ENCODE assay signal across 27 cellular contexts in the genomic region with DNA sequence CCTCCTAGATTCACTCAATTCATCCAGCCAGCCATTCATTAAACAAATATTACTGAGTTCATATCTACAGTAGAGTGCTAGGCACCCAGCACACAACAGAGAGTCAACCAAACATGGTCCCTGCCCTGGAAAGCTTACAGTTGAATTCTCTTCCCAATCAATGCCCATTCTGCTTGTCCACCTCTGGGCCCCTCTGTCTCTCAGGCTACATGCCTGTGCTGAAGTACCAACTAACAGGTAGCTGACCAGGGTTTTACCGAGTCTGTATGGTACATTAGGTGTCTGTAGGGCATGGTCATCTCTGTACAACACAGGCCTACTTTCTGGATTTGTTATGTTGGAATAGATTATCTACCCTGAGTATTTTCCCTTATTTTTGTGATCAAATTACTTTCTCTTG. TPM values are rescaled to one million over a fixed set of nuclear protein-coding genes. Genes with fewer than 3 reads are reported as not detected.
DNase-seq lines count a peak whose midpoint lies in the region; ATAC-seq, FAIRE-seq and TF ChIP-seq lines count a peak whose summit lies in the region.
"Had no signal": no experiment of that assay in that cellular context is flagged by ENCODE, and none has a peak within 500 bp of the region (broad histone marks: within the 10 kb centered on the region; RNA-seq: fewer than 3 reads in every experiment).

No MANE protein-coding gene starts in this region.

- CTCF ChIA-PET in HepG2 (lab: Yijun Ruan, JAX; ENCODE audit: low intra/inter-chr PET ratio, low total read pairs): no interaction called here
- CTCF ChIA-PET in activated CD8-positive, alpha-beta T cell treated with anti-CD3 and anti-CD28 coated beads for 36 hours (lab: Charles Lee): interaction anchor here (0.7 kb wide), 1 partner anchor 99 kb away, joined by 3 read pairs; no protein-coding TSS in a partner anchor

- TF ChIP-seq CTCF in HepG2 (CRISPR knock-in tag; IDR thresholded peaks at IDR 0.05) (no peak), right lobe of liver (IDR thresholded peaks at IDR 0.05) (no peak), dorsolateral prefrontal cortex (IDR thresholded peaks at IDR 0.05 in 54 of 56, conservative IDR thresholded peaks at IDR 0.05 in 2 of 56; ENCODE audit: low read depth in 1 of 56, partially characterized antibody in 56 of 56) (no peak), foreskin keratinocyte (conservative IDR thresholded peaks at IDR 0.05) (no peak), ascending aorta (IDR thresholded peaks at IDR 0.05) (no peak)
- no peak for TF ChIP-seq CTCF in activated CD8-positive, alpha-beta T cell treated with anti-CD3 and anti-CD28 coated beads for 36 hours (IDR thresholded peaks at IDR 0.05)

- intact Hi-C loops in HepG2 (cut with micrococcal nuclease; ENCODE audit: unreplicated experiment) (no loop called here), right lobe of liver (cut with DNase I) (no loop called here), dorsolateral prefrontal cortex (cut with DNase I) (no loop called here), ascending aorta (cut with DNase I) (no loop called here)
- intact Hi-C loops in activated CD8-positive, alpha-beta T cell treated with anti-CD3 and anti-CD28 coated beads for 36 hours (cut with micrococcal nuclease): loop anchor here (5.0 kb wide), 1 partner anchor 35 kb away; no protein-coding TSS in a partner anchor

- H2AFZ ChIP-seq in HepG2 (ENCODE audit: low read length): no peak overlapping the region
- H2AFZ ChIP-seq: GM23338 had no signal

- peaks cover 95% of the 10 kb centered on the region for H3K4me1 ChIP-seq in HepG2 (ENCODE audit: insufficient read depth, low read length)
- H3K4me1 ChIP-seq in right lobe of liver: peaks cover 0 to 9% (median 0%) of the 10 kb centered on the region in 4 donors
- H3K4me1 ChIP-seq in foreskin keratinocyte: peaks cover 38% of the 10 kb centered on the region
- no peaks in the 10 kb centered on the region for H3K4me1 ChIP-seq in ascending aorta
- H3K4me1 ChIP-seq: BE2C had no signal

- H3K27me3 ChIP-seq in HepG2 (ENCODE audit: control insufficient read depth in 1 of 2, insufficient read depth in 2 of 2, low read length in 2 of 2) (no peaks in the 10 kb centered on the region), right lobe of liver (no peaks in the 10 kb centered on the region), dorsolateral prefrontal cortex (no peaks in the 10 kb centered on the region), foreskin keratinocyte (no peaks in the 10 kb centered on the region), ascending aorta (no peaks in the 10 kb centered on the region)
- H3K27me3 ChIP-seq: BE2C; BLaER1 treated with 17β-estradiol and CSF1 and Interleukin-3, amounts not matched to agents 10 nM and 100 nM had no signal

- H3K79me2 ChIP-seq in HepG2 (ENCODE audit: insufficient read depth, low read length): peaks cover 91% of the 10 kb centered on the region

- no peak for ATAC-seq in HepG2
- no peak for ATAC-seq in right lobe of liver
- ATAC-seq in foreskin keratinocyte: no peak
- no peak for ATAC-seq in HG03442 (IDR thresholded peaks at IDR 0.05; ENCODE audit: unreplicated experiment)
- ATAC-seq in activated CD8-positive, alpha-beta T cell treated with anti-CD3 and anti-CD28 coated beads for 36 hours: no peak
- ATAC-seq: A549, GM12878, GM23338 had no signal

- H3K27ac Mint-ChIP-seq in activated CD8-positive, alpha-beta T cell treated with anti-CD3 and anti-CD28 coated beads for 36 hours: no peak overlapping the region
- H3K27ac Mint-ChIP-seq: CD14-positive monocyte; CD4-positive, alpha-beta T cell; GM23338; HFFc6 had no signal

- TF ChIP-seq POLR2A in HepG2 (IDR thresholded peaks at IDR 0.05; ENCODE audit: insufficient read depth in 1 of 2, low read depth in 2 of 2, low read length in 2 of 2) (no peak), right lobe of liver (IDR thresholded peaks at IDR 0.05) (no peak)

- H3K27ac ChIP-seq in HepG2 (ENCODE audit: extremely low read length, insufficient read depth, low read length) (no peak overlapping the region), right lobe of liver (no peak overlapping the region), dorsolateral prefrontal cortex (peak overlapping the region in 34 of 59 donors; percentile 1 to 98 (median 86)), foreskin keratinocyte (peak overlapping the region; percentile 98), temporal lobe (ENCODE audit: low read depth, low read length) (peak overlapping the region; percentile 21), ascending aorta (no peak overlapping the region)
- H3K27ac ChIP-seq: 22Rv1, A549 had no signal

- no peak for DNase-seq in HepG2 (ENCODE audit: low spot score)
- DNase-seq in right lobe of liver: no peak
- DNase-seq in dorsolateral prefrontal cortex: no peak
- DNase-seq in foreskin keratinocyte: no peak
- no peak for DNase-seq in ascending aorta (ENCODE audit: low spot score in 2 of 2)
- no peak for DNase-seq in activated CD8-positive, alpha-beta T cell treated with anti-CD3 and anti-CD28 coated beads for 36 hours
- DNase-seq: ACHN; AML-193; BE2C; CD4-positive, alpha-beta T cell; COR-L47; DMS153; DMS79; EL; GDM1; HFFc6 had no signal

- no peaks in the 10 kb centered on the region for H3K9me3 ChIP-seq in HepG2 (ENCODE audit: low read length)
- H3K9me3 ChIP-seq in right lobe of liver: no peaks in the 10 kb centered on the region
- H3K9me3 ChIP-seq in ascending aorta: no peaks in the 10 kb centered on the region
- H3K9me3 ChIP-seq: A549, BE2C, HAP-1 had no signal

- FAIRE-seq in HepG2 (lab: Jason Lieb, UNC): no peak
- FAIRE-seq: A549, GM12878, GM19239, H54 had no signal

- H3K36me3 ChIP-seq in HepG2 (replicated peaks in 1 of 2; ENCODE audit: control insufficient read depth in 1 of 2, insufficient read depth in 2 of 2, low read length in 2 of 2) (peaks cover 5 to 22% of the 10 kb centered on the region in 2 experiments), right lobe of liver (no peaks in the 10 kb centered on the region), ascending aorta (no peaks in the 10 kb centered on the region)
- H3K36me3 ChIP-seq: BE2C, HAP-1 had no signal

- in situ Hi-C loops in HepG2 (cut with HindIII; ENCODE audit: extremely low pct_ligation_motif_present, low pct_unique_long_range_greater_than_20kb): no loop called here

- no peaks in the 10 kb centered on the region for H3K4me1 Mint-ChIP-seq in activated CD8-positive, alpha-beta T cell treated with anti-CD3 and anti-CD28 coated beads for 36 hours (ENCODE audit: low read depth)

- POLR2A ChIA-PET in HepG2 (lab: Yijun Ruan, JAX): no interaction called here
- POLR2A ChIA-PET in activated CD8-positive, alpha-beta T cell treated with anti-CD3 and anti-CD28 coated beads for 36 hours (lab: Charles Lee): interaction anchor here (0.7 kb wide), 1 partner anchor 689 kb away, joined by 5 read pairs; no protein-coding TSS in a partner anchor

- no peak overlapping the region for H3K9ac ChIP-seq in HepG2 (ENCODE audit: insufficient read depth, low read depth, low read length)
- H3K9ac ChIP-seq: BLaER1 treated with 17β-estradiol and CSF1 and Interleukin-3, amounts not matched to agents 10 nM and 100 nM had no signal

- TF ChIP-seq EP300 in HepG2 (IDR thresholded peaks at IDR 0.05; ENCODE audit: low read depth in 2 of 2, low read length in 2 of 2): no peak
- TF ChIP-seq EP300 in HepG2 (CRISPR knock-in tag; IDR thresholded peaks at IDR 0.05; ENCODE audit: borderline replicate concordance): no peak

- no peaks in the 10 kb centered on the region for H3K36me3 Mint-ChIP-seq in activated CD8-positive, alpha-beta T cell treated with anti-CD3 and anti-CD28 coated beads for 36 hours (ENCODE audit: low read depth)

- H4K20me1 ChIP-seq in HepG2 (ENCODE audit: insufficient read depth, low read length): peaks cover 35% of the 10 kb centered on the region

- no peak overlapping the region for H3K4me3 ChIP-seq in HepG2 (replicated peaks in 1 of 3; ENCODE audit: insufficient read depth in 1 of 3, low read depth in 2 of 3, low read length in 3 of 3)
- no peak overlapping the region for H3K4me3 ChIP-seq in right lobe of liver
- no peak overlapping the region for H3K4me3 ChIP-seq in dorsolateral prefrontal cortex
- no peak overlapping the region for H3K4me3 ChIP-seq in ascending aorta
- H3K4me3 ChIP-seq: A549; BLaER1 treated with 17β-estradiol and CSF1 and Interleukin-3, amounts not matched to agents 10 nM and 100 nM; GM12878; GM23338; HAP-1 had no signal

- H3K27me3 Mint-ChIP-seq in activated CD8-positive, alpha-beta T cell treated with anti-CD3 and anti-CD28 coated beads for 36 hours: no peaks in the 10 kb centered on the region
- H3K27me3 Mint-ChIP-seq: CD4-positive, alpha-beta T cell had no signal

- no TSS peak for BruUV-seq in HepG2 (replicated peaks; lab: Mats Ljungman, UMichigan)

- no peak for TF ChIP-seq RAD21 in HepG2 (CRISPR knock-in tag; IDR thresholded peaks at IDR 0.05)

- 100% methylated on average over 1 of the region's 1 CpG for WGBS in HepG2 (ENCODE audit: low lambda C conversion rate)
- WGBS in right lobe of liver (ENCODE audit: insufficient coverage, low coverage, low lambda C conversion rate, missing lambda C conversion rate): 100% methylated on average over 1 of the region's 1 CpG

- H3K9me3 Mint-ChIP-seq in activated CD8-positive, alpha-beta T cell treated with anti-CD3 and anti-CD28 coated beads for 36 hours: no peaks in the 10 kb centered on the region
- H3K9me3 Mint-ChIP-seq: CD4-positive, alpha-beta T cell; GM23338; HFFc6 had no signal

- no peak overlapping the region for H3K4me3 Mint-ChIP-seq in activated CD8-positive, alpha-beta T cell treated with anti-CD3 and anti-CD28 coated beads for 36 hours
- H3K4me3 Mint-ChIP-seq: CD14-positive monocyte; CD4-positive, alpha-beta T cell; GM23338; HFFc6 had no signal

- H3K4me2 ChIP-seq in HepG2 (ENCODE audit: low read depth, low read length): no peak overlapping the region
- H3K4me2 ChIP-seq: A549, GM23338 had no signal

RNA-seq across cellular contexts. Expression of a gene that starts 23.3 kb away (rescaled TPM):
- total RNA-seq in HepG2 (2016; rRNA removed; fragmentation: Illumina TruSeq; extraction: Trizol): 27.1 and 33.6 TPM in 2 replicates
- total RNA-seq in HepG2 (2016; cell fraction: cytosol; rRNA removed; fragmentation: Illumina TruSeq; extraction: Trizol; ENCODE audit: low read depth): 12.6 and 14.9 TPM in 2 replicates
- 28.7 and 35.7 TPM in 2 replicates for total RNA-seq in HepG2 (2016; cell fraction: insoluble cytoplasmic fraction; rRNA removed; fragmentation: Illumina TruSeq; extraction: Trizol)
- 12.9 and 13.9 TPM in 2 replicates for total RNA-seq in HepG2 (2016; cell fraction: membrane; rRNA removed; fragmentation: Illumina TruSeq; extraction: Trizol)
- total RNA-seq in HepG2 (2016; cell fraction: nucleus; rRNA removed; fragmentation: Illumina TruSeq; extraction: Trizol): 61.9 and 62.3 TPM in 2 replicates
- polyA plus RNA-seq in HepG2 (2011; rRNA removed): 50.3 and 59.4 TPM in 2 replicates
- polyA plus RNA-seq in HepG2 (2011; cell fraction: cytosol; rRNA removed): 28.6 and 41.2 TPM in 2 replicates
- polyA plus RNA-seq in HepG2 (2011; cell fraction: nucleus; rRNA removed): 71.6 and 77.3 TPM in 2 replicates
- 41.8 and 49.9 TPM in 2 replicates for polyA plus RNA-seq in HepG2 (2012)
- polyA plus RNA-seq in HepG2 (2016; cell fraction: cytosol; fragmentation: Illumina TruSeq; extraction: Trizol; ENCODE audit: low read depth): 3.8 and 4.4 TPM in 2 replicates
- polyA plus RNA-seq in HepG2 (2016; cell fraction: insoluble cytoplasmic fraction; fragmentation: Illumina TruSeq; extraction: Trizol; ENCODE audit: low read depth): 25.0 and 25.2 TPM in 2 replicates
- 6.2 and 6.8 TPM in 2 replicates for polyA plus RNA-seq in HepG2 (2016; cell fraction: membrane; fragmentation: Illumina TruSeq; extraction: Trizol; ENCODE audit: low read depth)
- 33.1 and 33.7 TPM in 2 replicates for polyA plus RNA-seq in HepG2 (2016; cell fraction: nucleus; fragmentation: Illumina TruSeq; extraction: Trizol; ENCODE audit: insufficient read depth, low read depth)
- 21.7 and 144 TPM in 2 replicates for polyA minus RNA-seq in HepG2 (2011; rRNA and poly(A)+ RNA removed; ENCODE audit: low replicate concordance)
- polyA minus RNA-seq in HepG2 (2011; cell fraction: cytosol; rRNA and poly(A)+ RNA removed): 63.4 and 75.3 TPM in 2 replicates
- 391 and 460 TPM in 2 replicates for polyA minus RNA-seq in HepG2 (2011; cell fraction: nucleus; rRNA and poly(A)+ RNA removed)
- total RNA-seq in right lobe of liver: 10 to 100 TPM; 13.3 to 29.9 (median 18.5) TPM
- total RNA-seq in dorsolateral prefrontal cortex: 100 to 1,000 TPM in 2 of 120 experiments, 10 to 100 TPM in 118; 16.2 to 167 (median 39.0) TPM
- total RNA-seq in foreskin keratinocyte: 6.1 and 7.7 TPM in 2 replicates
- 2.1 and 2.7 TPM in 2 replicates for polyA plus RNA-seq in foreskin keratinocyte
- 3.9 TPM for total RNA-seq in temporal lobe
- total RNA-seq in ascending aorta: 8.8 TPM
- 1 to 10 TPM in 1 of 2 experiments, under 1 TPM in 1; 0.86 to 1.2 TPM for total RNA-seq in activated CD8-positive, alpha-beta T cell treated with anti-CD3 and anti-CD28 coated beads for 36 hours

RNA-seq across cellular contexts. Expression of a gene that starts 56.2 kb away (rescaled TPM):
- total RNA-seq in HepG2 (2016; rRNA removed; fragmentation: Illumina TruSeq; extraction: Trizol) (not detected in 2 replicates), right lobe of liver (not detected), dorsolateral prefrontal cortex (1 to 10 TPM in 47 of 120 experiments, under 1 TPM in 16, not detected in 57; 0.22 to 5.6 (median 1.4) TPM), foreskin keratinocyte (not detected in 2 replicates), temporal lobe (not detected), ascending aorta (not detected)
- total RNA-seq in HepG2 (2016; cell fraction: cytosol; rRNA removed; fragmentation: Illumina TruSeq; extraction: Trizol; ENCODE audit: low read depth): not detected in 2 replicates
- not detected in 2 replicates for total RNA-seq in HepG2 (2016; cell fraction: insoluble cytoplasmic fraction; rRNA removed; fragmentation: Illumina TruSeq; extraction: Trizol)
- not detected in 2 replicates for total RNA-seq in HepG2 (2016; cell fraction: membrane; rRNA removed; fragmentation: Illumina TruSeq; extraction: Trizol)
- not detected in 2 replicates for total RNA-seq in HepG2 (2016; cell fraction: nucleus; rRNA removed; fragmentation: Illumina TruSeq; extraction: Trizol)
- polyA plus RNA-seq in HepG2 (2011; rRNA removed) (not detected in 2 replicates), foreskin keratinocyte (not detected in 2 replicates)
- polyA plus RNA-seq in HepG2 (2011; cell fraction: cytosol; rRNA removed): 0.06 TPM in 1 of 2 replicates, not detected in the other
- polyA plus RNA-seq in HepG2 (2011; cell fraction: nucleus; rRNA removed): 0.33 TPM in 1 of 2 replicates, not detected in the other
- not detected in 2 replicates for polyA plus RNA-seq in HepG2 (2012)
- not detected in 2 replicates for polyA plus RNA-seq in HepG2 (2016; cell fraction: cytosol; fragmentation: Illumina TruSeq; extraction: Trizol; ENCODE audit: low read depth)
- not detected in 2 replicates for polyA plus RNA-seq in HepG2 (2016; cell fraction: insoluble cytoplasmic fraction; fragmentation: Illumina TruSeq; extraction: Trizol; ENCODE audit: low read depth)
- polyA plus RNA-seq in HepG2 (2016; cell fraction: membrane; fragmentation: Illumina TruSeq; extraction: Trizol; ENCODE audit: low read depth): not detected in 2 replicates
- polyA plus RNA-seq in HepG2 (2016; cell fraction: nucleus; fragmentation: Illumina TruSeq; extraction: Trizol; ENCODE audit: insufficient read depth, low read depth): not detected in 2 replicates
- polyA minus RNA-seq in HepG2 (2011; rRNA and poly(A)+ RNA removed; ENCODE audit: low replicate concordance): not detected in 2 replicates
- polyA minus RNA-seq in HepG2 (2011; cell fraction: cytosol; rRNA and poly(A)+ RNA removed): not detected in 2 replicates
- polyA minus RNA-seq in HepG2 (2011; cell fraction: nucleus; rRNA and poly(A)+ RNA removed): 1.2 TPM in 1 of 2 replicates, not detected in the other
- not detected for total RNA-seq in activated CD8-positive, alpha-beta T cell treated with anti-CD3 and anti-CD28 coated beads for 36 hours
- total RNA-seq: CD4-positive, alpha-beta T cell; GM12878; GM23338; HFFc6 had no signal
- polyA plus RNA-seq: A549, CD14-positive monocyte, GM12878, GM23338 had no signal

Comparison
In these comparisons a context has a peak if more than half of its experiments do, and no peak if none do; other contexts are left out.
1. H3K27ac ChIP-seq: peak in dorsolateral prefrontal cortex (34 of 59), foreskin keratinocyte (single experiment) and temporal lobe (single experiment); none in HepG2 (single experiment), right lobe of liver (0 of 3) and ascending aorta (0 of 2).